ENCODE assay signal across 17 cellular contexts in genomic region chr6:131877999-131878789, GRCh38.
"Had no signal": no experiment of that assay in that cellular context is flagged by ENCODE, and none has a peak within 500 bp of the region (broad histone marks: within the 10 kb centered on the region; RNA-seq: fewer than 3 reads in every experiment).

No MANE protein-coding gene starts in this region.

- H3K4me3 Mint-ChIP-seq: activated naive CD8-positive, alpha-beta T cell treated with anti-CD3 and anti-CD28 coated beads, Interleukin-2, amount 50 U/mL, for 24 hours; activated T-helper 17 cell treated with anti-CD3 and anti-CD28 coated beads, Interleukin-2, amount 50 U/mL, for 72 hours; central memory CD8-positive, alpha-beta T cell; neural progenitor cell; stimulated activated naive CD8-positive, alpha-beta T cell treated with anti-CD3 and anti-CD28 coated beads, Interleukin-15, amount 100 ng/mL, for 72 hours had no signal

- H3K36me3 ChIP-seq: esophagus squamous epithelium, lower lobe of right lung, neural progenitor cell had no signal

- H3K4me1 Mint-ChIP-seq: activated naive CD8-positive, alpha-beta T cell treated with anti-CD3 and anti-CD28 coated beads, Interleukin-2, amount 50 U/mL, for 24 hours; activated T-helper 17 cell treated with anti-CD3 and anti-CD28 coated beads, Interleukin-2, amount 50 U/mL, for 72 hours; central memory CD8-positive, alpha-beta T cell; neural progenitor cell; stimulated activated naive CD8-positive, alpha-beta T cell treated with anti-CD3 and anti-CD28 coated beads, Interleukin-15, amount 100 ng/mL, for 72 hours had no signal

- H3K4me2 ChIP-seq: neural progenitor cell had no signal

- H3K27me3 ChIP-seq: esophagus squamous epithelium, neural progenitor cell, testis had no signal

- H3K36me3 Mint-ChIP-seq: neural progenitor cell had no signal

- H3K4me3 ChIP-seq: coronary artery, esophagus squamous epithelium, lower lobe of right lung, neural progenitor cell, psoas muscle, testis had no signal

- H3K4me1 ChIP-seq: esophagus squamous epithelium, lower lobe of right lung, neural progenitor cell, psoas muscle, testis had no signal

- H3K9me3 Mint-ChIP-seq: activated naive CD8-positive, alpha-beta T cell treated with anti-CD3 and anti-CD28 coated beads, Interleukin-2, amount 50 U/mL, for 24 hours; activated T-helper 17 cell treated with anti-CD3 and anti-CD28 coated beads, Interleukin-2, amount 50 U/mL, for 72 hours; central memory CD8-positive, alpha-beta T cell; neural progenitor cell; stimulated activated naive CD8-positive, alpha-beta T cell treated with anti-CD3 and anti-CD28 coated beads, Interleukin-15, amount 100 ng/mL, for 72 hours had no signal

- ATAC-seq: activated CD4-positive, CD25-positive, alpha-beta regulatory T cell treated with anti-CD3 and anti-CD28 coated beads, Interleukin-2, amount 50 U/mL, for 24 hours; activated naive CD8-positive, alpha-beta T cell treated with anti-CD3 and anti-CD28 coated beads, Interleukin-2, amount 50 U/mL, for 24 hours; activated T-helper 17 cell treated with anti-CD3 and anti-CD28 coated beads, Interleukin-2, amount 50 U/mL, for 72 hours; lower lobe of right lung; psoas muscle; sciatic nerve; stimulated activated naive CD8-positive, alpha-beta T cell treated with anti-CD3 and anti-CD28 coated beads, Interleukin-15, amount 100 ng/mL, for 72 hours had no signal

- H3K27ac ChIP-seq: coronary artery, esophagus squamous epithelium, lower lobe of right lung, neural progenitor cell, psoas muscle, testis had no signal

- H3K9ac ChIP-seq: neural progenitor cell had no signal

- H3K27ac Mint-ChIP-seq: activated naive CD8-positive, alpha-beta T cell treated with anti-CD3 and anti-CD28 coated beads, Interleukin-2, amount 50 U/mL, for 24 hours; activated T-helper 17 cell treated with anti-CD3 and anti-CD28 coated beads, Interleukin-2, amount 50 U/mL, for 72 hours; neural progenitor cell; stimulated activated naive CD8-positive, alpha-beta T cell treated with anti-CD3 and anti-CD28 coated beads, Interleukin-15, amount 100 ng/mL, for 72 hours had no signal

- H3K27me3 Mint-ChIP-seq: activated naive CD8-positive, alpha-beta T cell treated with anti-CD3 and anti-CD28 coated beads, Interleukin-2, amount 50 U/mL, for 24 hours; activated T-helper 17 cell treated with anti-CD3 and anti-CD28 coated beads, Interleukin-2, amount 50 U/mL, for 72 hours; stimulated activated naive CD8-positive, alpha-beta T cell treated with anti-CD3 and anti-CD28 coated beads, Interleukin-15, amount 100 ng/mL, for 72 hours had no signal

- H2AFZ ChIP-seq: neural progenitor cell had no signal

- H3K9me3 ChIP-seq: esophagus squamous epithelium, lower lobe of right lung, psoas muscle, testis had no signal

- DNase-seq: activated naive CD4-positive, alpha-beta T cell treated with Interleukin-2 at 50 U/mL for 16 hours; activated naive CD8-positive, alpha-beta T cell treated with anti-CD3 and anti-CD28 coated beads, Interleukin-2, amount 50 U/mL, for 24 hours; effector CD4-positive, alpha-beta T cell; esophagus squamous epithelium; head of caudate nucleus; lower lobe of right lung; midbrain; psoas muscle; stimulated activated CD4-positive, alpha-beta T cell treated with anti-CD3 and anti-CD28 coated beads, Interleukin-1b, Interleukin-23, amount 100 ng/mL, for 48 hours; stimulated activated naive CD8-positive, alpha-beta T cell treated with anti-CD3 and anti-CD28 coated beads, Interleukin-15, amount 100 ng/mL, for 72 hours; testis had no signal
